In the genomic region with DNA sequence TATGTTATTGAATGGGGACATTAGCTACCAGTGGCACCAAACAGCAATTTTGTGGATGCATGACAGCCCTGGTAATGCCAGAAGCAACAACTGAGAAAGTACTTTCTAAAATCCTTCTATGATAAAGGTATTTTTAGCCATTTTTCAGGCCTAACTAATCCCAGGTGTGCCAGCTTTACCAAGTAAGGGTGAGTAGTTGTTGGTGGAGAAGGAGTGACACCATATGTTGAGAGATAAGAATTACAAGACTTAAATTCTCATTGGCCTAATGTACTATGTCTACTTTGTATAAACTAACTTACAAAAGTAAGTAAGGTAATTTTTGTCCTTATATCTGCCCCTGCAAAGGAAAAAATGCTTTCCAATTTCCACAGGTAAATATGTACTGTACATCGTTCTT, we compare ENCODE assay signal across 8 cellular contexts. TPM values are rescaled to one million over a fixed set of nuclear protein-coding genes. Genes with fewer than 3 reads are reported as not detected.
A peak's percentile ranks its signal among the peaks of the same experiment; 100 is the strongest.
DNase-seq lines count a peak whose midpoint lies in the region; ATAC-seq, FAIRE-seq and TF ChIP-seq lines count a peak whose summit lies in the region.

No MANE protein-coding gene starts in this region.

- TF ChIP-seq RAD21 in GM12878 (IDR thresholded peaks at IDR 0.05; ENCODE audit: insufficient read depth, low read depth, low read length) = peak; percentile 93

- TF ChIP-seq CTCF in C4-2B (conservative IDR thresholded peaks at IDR 0.05) (peak; percentile 82), GM12878 (IDR thresholded peaks at IDR 0.05 in 2 of 3, conservative IDR thresholded peaks at IDR 0.05 in 1 of 3; ENCODE audit: control insufficient read depth in 2 of 3, extremely low read depth in 1 of 3, insufficient read depth in 1 of 3, low read depth in 3 of 3, low read length in 3 of 3) (peak; percentile 51 to 83 (median 57); a peak in 4 of 6 replicates), nephron progenitor cell (IDR thresholded peaks at IDR 0.05) (peak; percentile 36)

- H2AFZ ChIP-seq in GM12878 (ENCODE audit: control insufficient read depth, low read depth, low read length) = peak overlapping the region; percentile 6

- POLR2A ChIA-PET in GM12878 (lab: Charles Lee) = interaction anchor here (1.1 to 8.3 kb wide), 7 partner anchors 15 to 355 kb away, joined by 3 to 104 read pairs (median 5); no protein-coding TSS in a partner anchor

- no peak overlapping the region for H3K4me3 Mint-ChIP-seq in nephron progenitor cell

- no peaks in the 10 kb centered on the region for H3K36me3 Mint-ChIP-seq in nephron progenitor cell (ENCODE audit: low read depth)

- no peak overlapping the region for H3K27ac Mint-ChIP-seq in nephron progenitor cell

- H3K4me1 Mint-ChIP-seq in nephron progenitor cell = peaks cover 13% of the 10 kb centered on the region

- 0% methylated on average over 1 of the region's 1 CpG for WGBS in GM12878 (ENCODE audit: insufficient coverage, insufficient replicate concordance, low lambda C conversion rate, missing lambda C conversion rate)

- BruUV-seq in GM12878 (replicated peaks; lab: Mats Ljungman, UMichigan) = no TSS peak

- H3K4me3 ChIP-seq in GM12878 = no peak overlapping the region

- no peaks in the 10 kb centered on the region; the same call in 2 of the 3 replicates for H3K9me3 ChIP-seq in GM12878 (replicated peaks; ENCODE audit: control insufficient read depth, insufficient read depth, low read length)

- in situ Hi-C loops in GM12878 (cut with MboI) = loop anchor here (10.0 to 25.0 kb wide), 2 partner anchors 394 to 536 kb away; partner anchors contain the start of genes ARHGAP31 and TEX55

- DNase-seq in LHCN-M2 (ENCODE audit: low read depth) = peak; percentile 33
- no peak for DNase-seq in GM12878 (ENCODE audit: low read depth, low spot score)
- no peak for DNase-seq in nephron progenitor cell
- no peak for DNase-seq in nucleus accumbens (lab: John Stamatoyannopoulos, UW)

- H3K4me1 ChIP-seq in GM12878 (ENCODE audit: control insufficient read depth, insufficient read depth, low read length) = peaks cover 6% of the 10 kb centered on the region

- peaks cover 9% of the 10 kb centered on the region for H3K9me3 Mint-ChIP-seq in nephron progenitor cell

- TF ChIP-seq POLR2A in GM12878 (IDR thresholded peaks at IDR 0.05; ENCODE audit: low read depth, low read length) = no peak

- no peak overlapping the region for H3K4me2 ChIP-seq in GM12878 (ENCODE audit: control insufficient read depth, insufficient read depth)

- CTCF ChIA-PET in GM12878 (lab: Yijun Ruan, JAX) = interaction anchor here (0.6 to 12.2 kb wide), 72 partner anchors 9 to 894 kb away, joined by 3 to 296 read pairs (median 5); partner anchors contain the start of genes B4GALT4, CD80, IGSF11 and TEX55

- peak; percentile 66 for FAIRE-seq in GM12878 (lab: Jason Lieb, UNC)

- intact Hi-C loops in GM12878 (cut with micrococcal nuclease; ENCODE audit: unreplicated experiment) = loop anchor here (1.0 kb wide), 4 partner anchors 406 to 797 kb away; no protein-coding TSS in a partner anchor

- peaks cover 11% of the 10 kb centered on the region for H3K79me2 ChIP-seq in GM12878 (ENCODE audit: control insufficient read depth, insufficient read depth, low read length)

- H3K27ac ChIP-seq in C4-2B = no peak overlapping the region
- no peak overlapping the region; the same call in 1 of the 2 replicates for H3K27ac ChIP-seq in GM12878 (ENCODE audit: control insufficient read depth, insufficient read depth)

- H3K27me3 ChIP-seq in GM12878 (replicated peaks in 1 of 2; ENCODE audit: control insufficient read depth in 2 of 2, insufficient read depth in 2 of 2, low read length in 1 of 2) = no peaks in the 10 kb centered on the region

- no peak for TF ChIP-seq EP300 in GM12878 (IDR thresholded peaks at IDR 0.05; ENCODE audit: borderline replicate concordance in 1 of 2, control insufficient read depth in 1 of 2, low read depth in 2 of 2, low read length in 2 of 2)

- H3K27me3 Mint-ChIP-seq in nephron progenitor cell (ENCODE audit: low read depth, poor library complexity) = peaks cover 6% of the 10 kb centered on the region

- no peaks in the 10 kb centered on the region for H4K20me1 ChIP-seq in GM12878 (ENCODE audit: control insufficient read depth, insufficient read depth)

- SMC1A ChIA-PET in GM12878 (lab: Charles Lee; ENCODE audit: uncharacterized antibody, unreplicated experiment) = interaction anchor here (0.7 to 14.0 kb wide), 58 partner anchors 8 to 801 kb away, joined by 3 to 329 read pairs (median 4); partner anchors contain the start of genes ARHGAP31, B4GALT4, CD80 and PLA1A

- RAD21 ChIA-PET in GM12878 (lab: Charles Lee; ENCODE audit: unreplicated experiment) = interaction anchor here (0.6 to 7.7 kb wide), 34 partner anchors 9 to 797 kb away, joined by 3 to 158 read pairs (median 5); partner anchors contain the start of genes B4GALT4, CD80, IGSF11 and TIMMDC1

- H3K9ac ChIP-seq in GM12878 (ENCODE audit: control insufficient read depth, insufficient read depth, low read length) = no peak overlapping the region

- no peaks in the 10 kb centered on the region for H3K36me3 ChIP-seq in GM12878 (ENCODE audit: control insufficient read depth in 2 of 2, insufficient read depth in 2 of 2, low read length in 1 of 2)

- peak; percentile 23 for ATAC-seq in GM18517 (IDR thresholded peaks at IDR 0.05; ENCODE audit: unreplicated experiment)
- peak; percentile 39 for ATAC-seq in GM12878
- no peak for ATAC-seq in GM21360 (IDR thresholded peaks at IDR 0.05; ENCODE audit: unreplicated experiment)
- ATAC-seq in HG03045 (IDR thresholded peaks at IDR 0.05; ENCODE audit: unreplicated experiment) = no peak

TF ChIP-seq in GM12878, 131 proteins besides CTCF, POLR2A, EP300 and RAD21 (continues in another document):
- TF ChIP-seq CBX5 (IDR thresholded peaks at IDR 0.05; ENCODE audit: low read depth) (0 out of 2 replicates have a peak, but pooled peaks have one; percentile 39), ESRRA (IDR thresholded peaks at IDR 0.05; ENCODE audit: low read length) (no peak), SMAD5 (IDR thresholded peaks at IDR 0.05; ENCODE audit: low read depth) (no peak), IRF4 (IDR thresholded peaks at IDR 0.05; ENCODE audit: low read depth, low read length) (no peak)

RNA-seq across cellular contexts. Expression of gene COX17, which starts 4.1 kb away (rescaled TPM):
- total RNA-seq in LHCN-M2 (2014; rRNA removed) (15.1 and 24.2 TPM in 2 replicates), GM12878 (2014; rRNA removed) (150 and 153 TPM in 2 replicates), GM12878 (2014; rRNA removed; fragmentation: Illumina TruSeq; extraction: Trizol) (191 and 199 TPM in 2 replicates), GM12878 (2021) (111 and 113 TPM in 2 replicates)
- polyA plus RNA-seq in LHCN-M2 (2012) = 73.4 TPM
- total RNA-seq in GM12878 (2013; cell fraction: nucleolus; rRNA removed) = 60.0 and 72.5 TPM in 2 replicates
- 48.3 TPM for polyA plus RNA-seq in GM12878 (2011; ENCODE audit: low read depth)
- polyA plus RNA-seq in GM12878 (2011; rRNA removed) (112 and 123 TPM in 2 replicates), GM12878 (2014; fragmentation: Illumina TruSeq; extraction: Trizol) (53.8 and 115 TPM in 2 replicates), GM12878 (2014; fragmentation: Nextera tagmentation; extraction: Ambion mirVana) (100 to 1,000 TPM; 615 to 717 TPM), GM12878 (2014; rRNA removed) (288 and 295 TPM in 2 replicates), GM12878 (2016; fragmentation: Nextera tagmentation; extraction: Ambion mirVana) (100 to 1,000 TPM; 370 to 376 TPM)
- 77.3 and 110 TPM in 2 replicates for polyA plus RNA-seq in GM12878 (2011; cell fraction: cytosol; rRNA removed)
- polyA plus RNA-seq in GM12878 (2011; cell fraction: nucleus; rRNA removed) = 69.0 and 81.2 TPM in 2 replicates
- polyA plus RNA-seq in GM12878 (2012) = 164 and 185 TPM in 2 replicates
- 37.5 and 48.8 TPM in 2 replicates for polyA minus RNA-seq in GM12878 (2011; rRNA and poly(A)+ RNA removed)
- polyA minus RNA-seq in GM12878 (2011; cell fraction: cytosol; rRNA and poly(A)+ RNA removed) = 24.5 and 25.1 TPM in 2 replicates
- 66.6 and 89.7 TPM in 2 replicates for polyA minus RNA-seq in GM12878 (2011; cell fraction: nucleus; rRNA and poly(A)+ RNA removed)

RNA-seq across cellular contexts. Expression of gene POPDC2, which starts 20.9 kb away (rescaled TPM):
- total RNA-seq in LHCN-M2 (2014; rRNA removed) (1.1 TPM in 1 of 2 replicates, not detected in the other), GM12878 (2014; rRNA removed) (3.4 and 3.9 TPM in 2 replicates), GM12878 (2014; rRNA removed; fragmentation: Illumina TruSeq; extraction: Trizol) (2.7 and 7.5 TPM in 2 replicates), GM12878 (2021) (3.5 and 3.9 TPM in 2 replicates)
- 0.43 TPM for polyA plus RNA-seq in LHCN-M2 (2012)
- 18.9 and 20.7 TPM in 2 replicates for total RNA-seq in GM12878 (2013; cell fraction: nucleolus; rRNA removed)
- polyA plus RNA-seq in GM12878 (2011; ENCODE audit: low read depth) = 2.5 TPM
- polyA plus RNA-seq in GM12878 (2011; rRNA removed) (8.6 and 12.7 TPM in 2 replicates), GM12878 (2014; fragmentation: Illumina TruSeq; extraction: Trizol) (2.6 and 3.6 TPM in 2 replicates), GM12878 (2014; fragmentation: Nextera tagmentation; extraction: Ambion mirVana) (1 to 10 TPM; 3.5 to 5.3 TPM), GM12878 (2014; rRNA removed) (3.8 and 6.1 TPM in 2 replicates), GM12878 (2016; fragmentation: Nextera tagmentation; extraction: Ambion mirVana) (1 to 10 TPM; 1.8 to 4.0 TPM)
- polyA plus RNA-seq in GM12878 (2011; cell fraction: cytosol; rRNA removed) = 9.5 and 9.8 TPM in 2 replicates
- polyA plus RNA-seq in GM12878 (2011; cell fraction: nucleus; rRNA removed) = 41.3 and 48.9 TPM in 2 replicates
- 3.0 and 4.2 TPM in 2 replicates for polyA plus RNA-seq in GM12878 (2012)
- polyA minus RNA-seq in GM12878 (2011; rRNA and poly(A)+ RNA removed) = 12.9 and 16.1 TPM in 2 replicates
- polyA minus RNA-seq in GM12878 (2011; cell fraction: cytosol; rRNA and poly(A)+ RNA removed) = 0.83 and 0.94 TPM in 2 replicates
- 10.8 and 19.9 TPM in 2 replicates for polyA minus RNA-seq in GM12878 (2011; cell fraction: nucleus; rRNA and poly(A)+ RNA removed)

RNA-seq across cellular contexts. Expression of gene CFAP91, which starts 21.5 kb away (rescaled TPM):
- 0.19 and 1.3 TPM in 2 replicates for total RNA-seq in LHCN-M2 (2014; rRNA removed)
- polyA plus RNA-seq in LHCN-M2 (2012) = 0.27 TPM
- total RNA-seq in GM12878 (2013; cell fraction: nucleolus; rRNA removed) = 0.81 and 2.5 TPM in 2 replicates
- 0.56 and 0.76 TPM in 2 replicates for total RNA-seq in GM12878 (2014; rRNA removed)
- 0.54 and 0.69 TPM in 2 replicates for total RNA-seq in GM12878 (2014; rRNA removed; fragmentation: Illumina TruSeq; extraction: Trizol)
- total RNA-seq in GM12878 (2021) = 0.80 and 1.3 TPM in 2 replicates
- polyA plus RNA-seq in GM12878 (2011; ENCODE audit: low read depth) = 0.08 TPM
- 1.2 and 1.4 TPM in 2 replicates for polyA plus RNA-seq in GM12878 (2011; rRNA removed)
- 0.21 and 0.57 TPM in 2 replicates for polyA plus RNA-seq in GM12878 (2011; cell fraction: cytosol; rRNA removed)
- 1.6 and 3.0 TPM in 2 replicates for polyA plus RNA-seq in GM12878 (2011; cell fraction: nucleus; rRNA removed)
- 0.29 and 0.38 TPM in 2 replicates for polyA plus RNA-seq in GM12878 (2012)
- polyA plus RNA-seq in GM12878 (2014; fragmentation: Illumina TruSeq; extraction: Trizol) = 1.5 and 2.7 TPM in 2 replicates
- under 1 TPM; 0.03 to 0.22 TPM for polyA plus RNA-seq in GM12878 (2014; fragmentation: Nextera tagmentation; extraction: Ambion mirVana)
- 2.2 TPM in 2 replicates for polyA plus RNA-seq in GM12878 (2014; rRNA removed)
- 1 to 10 TPM in 1 of 2 experiments, under 1 TPM in 1; 0.68 to 1.2 TPM for polyA plus RNA-seq in GM12878 (2016; fragmentation: Nextera tagmentation; extraction: Ambion mirVana)
- polyA minus RNA-seq in GM12878 (2011; rRNA and poly(A)+ RNA removed) = 0.21 and 0.66 TPM in 2 replicates
- polyA minus RNA-seq in GM12878 (2011; cell fraction: cytosol; rRNA and poly(A)+ RNA removed) = not detected in 2 replicates
- 0.48 and 0.73 TPM in 2 replicates for polyA minus RNA-seq in GM12878 (2011; cell fraction: nucleus; rRNA and poly(A)+ RNA removed)

Comparison
In these comparisons a context has a peak if more than half of its experiments do, and no peak if none do; other contexts are left out.
1. ATAC-seq: peak in GM18517 (single experiment) and GM12878 (single experiment); none in GM21360 (single experiment) and HG03045 (single experiment).
2. Peak in every context shown above with its lines, with median percentiles within 50 percentile points of each other: CTCF ChIP-seq.